ENCODE assay signal across 12 cellular contexts in genomic region chr16:25052530-25052929, GRCh38. TPM values are rescaled to one million over a fixed set of nuclear protein-coding genes. Genes with fewer than 3 reads are reported as not detected.
DNase-seq lines count a peak whose midpoint lies in the region; ATAC-seq and TF ChIP-seq lines count a peak whose summit lies in the region.
"Had no signal": no experiment of that assay in that cellular context is flagged by ENCODE, and none has a peak within 500 bp of the region (broad histone marks: within the 10 kb centered on the region; RNA-seq: fewer than 3 reads in every experiment).

No MANE protein-coding gene starts in this region.

- no peak for ATAC-seq in activated T-helper 17 cell treated with anti-CD3 and anti-CD28 coated beads, Interleukin-2, amount 50 U/mL, for 72 hours (replicated peaks)
- peak; percentile 55 for ATAC-seq in left lung
- ATAC-seq: HCT116 had no signal

- TF ChIP-seq CTCF in left lung (IDR thresholded peaks at IDR 0.05): no peak
- no peak for TF ChIP-seq CTCF in tibial artery (IDR thresholded peaks at IDR 0.05)
- no peak for TF ChIP-seq CTCF in ovary (IDR thresholded peaks at IDR 0.05)

- H3K4me3 ChIP-seq in left lung (no peak overlapping the region), tibial artery (peak overlapping the region; percentile 11 to 20), ovary (no peak overlapping the region)
- H3K4me3 ChIP-seq: neural progenitor cell had no signal

- 35 to 57% (median 41%) methylated on average over 4 of the region's 4 CpGs for WGBS in ovary, 3 donors

- intact Hi-C loops in left lung (cut with DNase I): loop anchor here in 1 of 2 donors (10.0 kb wide), 2 partner anchors 72 to 182 kb away; no protein-coding TSS in a partner anchor
- intact Hi-C loops in tibial artery (cut with DNase I; ENCODE audit: low total_unique reads): loop anchor here (5.0 to 10.0 kb wide), 2 partner anchors 75 to 172 kb away; no protein-coding TSS in a partner anchor
- intact Hi-C loops in ovary (cut with DNase I): loop anchor here in 2 of 4 donors (10.0 kb wide), 1 partner anchor 172 kb away; no protein-coding TSS in a partner anchor

- H3K4me3 Mint-ChIP-seq in activated naive CD4-positive, alpha-beta T cell treated with anti-CD3 and anti-CD28 coated beads, Interleukin-2, amount 50 U/mL, for 24 hours: peak overlapping the region; percentile 78
- peak overlapping the region; percentile 94 for H3K4me3 Mint-ChIP-seq in activated T-helper 17 cell treated with anti-CD3 and anti-CD28 coated beads, Interleukin-2, amount 50 U/mL, for 72 hours
- H3K4me3 Mint-ChIP-seq: immature natural killer cell, neural progenitor cell had no signal

- peaks cover 57% of the 10 kb centered on the region for H3K4me1 Mint-ChIP-seq in activated naive CD4-positive, alpha-beta T cell treated with anti-CD3 and anti-CD28 coated beads, Interleukin-2, amount 50 U/mL, for 24 hours
- H3K4me1 Mint-ChIP-seq in activated T-helper 17 cell treated with anti-CD3 and anti-CD28 coated beads, Interleukin-2, amount 50 U/mL, for 72 hours: peaks cover 32% of the 10 kb centered on the region

- H3K4me1 ChIP-seq in left lung (peaks cover 14 to 29% of the 10 kb centered on the region in 2 donors), tibial artery (peaks cover 0 to 46% (median 10%) of the 10 kb centered on the region in 4 donors), ovary (ENCODE audit: insufficient read depth) (peaks cover 3% of the 10 kb centered on the region)

- no peaks in the 10 kb centered on the region for H3K36me3 Mint-ChIP-seq in activated naive CD4-positive, alpha-beta T cell treated with anti-CD3 and anti-CD28 coated beads, Interleukin-2, amount 50 U/mL, for 24 hours
- no peaks in the 10 kb centered on the region for H3K36me3 Mint-ChIP-seq in activated T-helper 17 cell treated with anti-CD3 and anti-CD28 coated beads, Interleukin-2, amount 50 U/mL, for 72 hours (ENCODE audit: low read depth)
- H3K36me3 Mint-ChIP-seq: immature natural killer cell, neural progenitor cell had no signal

- no peak for DNase-seq in activated naive CD4-positive, alpha-beta T cell treated with Interleukin-2 at 50 U/mL for 16 hours
- no peak for DNase-seq in left lung
- DNase-seq in tibial artery: no peak
- no peak for DNase-seq in NCI-H1092 (lab: John Stamatoyannopoulos, UW)
- no peak for DNase-seq in NK-92 (lab: John Stamatoyannopoulos, UW; ENCODE audit: unreplicated experiment)
- no peak for DNase-seq in ovary
- DNase-seq: immature natural killer cell, Kasumi-1 had no signal

- H3K9me3 ChIP-seq in left lung (no peaks in the 10 kb centered on the region), tibial artery (no peaks in the 10 kb centered on the region), ovary (no peaks in the 10 kb centered on the region)

- H3K27ac ChIP-seq in left lung (peak overlapping the region in 1 of 2 donors; percentile 91), tibial artery (peak overlapping the region; percentile 59 to 60), ovary (no peak overlapping the region)
- H3K27ac ChIP-seq: neural progenitor cell had no signal

- no peaks in the 10 kb centered on the region for H3K9me3 Mint-ChIP-seq in activated naive CD4-positive, alpha-beta T cell treated with anti-CD3 and anti-CD28 coated beads, Interleukin-2, amount 50 U/mL, for 24 hours
- H3K9me3 Mint-ChIP-seq in activated T-helper 17 cell treated with anti-CD3 and anti-CD28 coated beads, Interleukin-2, amount 50 U/mL, for 72 hours: no peaks in the 10 kb centered on the region
- H3K9me3 Mint-ChIP-seq: immature natural killer cell, neural progenitor cell had no signal

- TF ChIP-seq POLR2A in ovary (IDR thresholded peaks at IDR 0.05): no peak

- H3K27ac Mint-ChIP-seq in activated naive CD4-positive, alpha-beta T cell treated with anti-CD3 and anti-CD28 coated beads, Interleukin-2, amount 50 U/mL, for 24 hours: peak overlapping the region; percentile 88
- H3K27ac Mint-ChIP-seq in activated T-helper 17 cell treated with anti-CD3 and anti-CD28 coated beads, Interleukin-2, amount 50 U/mL, for 72 hours: peak overlapping the region; percentile 76

- no peaks in the 10 kb centered on the region for H3K36me3 ChIP-seq in left lung
- H3K36me3 ChIP-seq in tibial artery: no peaks in the 10 kb centered on the region
- H3K36me3 ChIP-seq in ovary: no peaks in the 10 kb centered on the region
- H3K36me3 ChIP-seq: neural progenitor cell had no signal

- TF ChIP-seq EP300 in ovary (IDR thresholded peaks at IDR 0.05): no peak

- no peaks in the 10 kb centered on the region for H3K27me3 Mint-ChIP-seq in activated naive CD4-positive, alpha-beta T cell treated with anti-CD3 and anti-CD28 coated beads, Interleukin-2, amount 50 U/mL, for 24 hours
- no peaks in the 10 kb centered on the region for H3K27me3 Mint-ChIP-seq in activated T-helper 17 cell treated with anti-CD3 and anti-CD28 coated beads, Interleukin-2, amount 50 U/mL, for 72 hours

- no peaks in the 10 kb centered on the region for H3K27me3 ChIP-seq in left lung
- H3K27me3 ChIP-seq in tibial artery: no peaks in the 10 kb centered on the region
- no peaks in the 10 kb centered on the region for H3K27me3 ChIP-seq in ovary
- H3K27me3 ChIP-seq: neural progenitor cell had no signal

RNA-seq across cellular contexts. Expression of gene ARHGAP17, which starts 37.4 kb away (rescaled TPM):
- 10 to 100 TPM; 47.7 to 73.8 TPM for total RNA-seq in activated T-helper 17 cell treated with anti-CD3 and anti-CD28 coated beads, Interleukin-2, amount 50 U/mL, for 72 hours
- total RNA-seq in left lung: 10 to 100 TPM; 58.3 to 86.0 TPM
- 10 to 100 TPM; 26.8 to 63.8 (median 56.5) TPM for total RNA-seq in ovary
- 100 to 1,000 TPM in 1 of 2 donors, 10 to 100 TPM in 1; 26.0 to 113 TPM for polyA plus RNA-seq in ovary

RNA-seq across cellular contexts. Expression of gene LCMT1, which starts 59.0 kb away (rescaled TPM):
- total RNA-seq in activated T-helper 17 cell treated with anti-CD3 and anti-CD28 coated beads, Interleukin-2, amount 50 U/mL, for 72 hours: 10 to 100 TPM; 33.9 to 43.0 TPM
- total RNA-seq in left lung: 10 to 100 TPM; 25.6 to 27.0 TPM
- 10 to 100 TPM; 29.4 to 44.2 (median 38.3) TPM for total RNA-seq in ovary
- polyA plus RNA-seq in ovary: 10 to 100 TPM; 38.0 to 58.9 TPM

Comparison
In these comparisons a context has a peak if more than half of its experiments do, and no peak if none do; other contexts are left out.
1. H3K27ac ChIP-seq: peak in tibial artery (2 of 2); none in ovary (0 of 2).
2. H3K4me3 ChIP-seq: peak in tibial artery (2 of 2); none in left lung (0 of 2) and ovary (single experiment).